ENCODE assay signal across 1 cellular context in the genomic region with DNA sequence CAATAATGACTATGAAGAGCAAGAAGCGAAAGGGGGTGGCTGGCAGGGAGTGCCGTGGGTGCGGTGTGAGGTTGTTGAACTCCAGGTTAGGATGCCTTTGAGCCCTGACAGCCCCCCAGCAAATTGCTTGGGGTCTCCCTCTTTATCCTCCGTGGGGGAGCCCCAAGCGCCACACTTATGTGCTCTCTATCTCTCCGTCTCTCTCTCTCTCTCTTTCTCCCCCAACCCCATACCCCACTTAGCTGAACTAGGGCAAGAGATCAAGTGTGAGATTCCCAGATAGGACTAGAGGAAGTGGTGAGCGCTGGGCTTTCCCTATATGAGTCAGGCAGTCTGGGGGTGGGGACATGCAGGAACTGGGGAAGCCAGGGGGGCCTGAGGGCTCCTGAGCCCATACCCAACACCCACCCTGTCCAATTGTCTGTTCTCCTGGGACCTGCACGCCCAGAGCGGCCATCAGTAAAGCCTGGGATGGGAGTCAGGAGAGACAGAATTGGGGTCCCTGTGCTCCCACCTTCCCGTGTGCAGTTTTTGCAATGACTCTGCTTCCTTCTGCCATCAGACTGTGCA.
TF ChIP-seq lines count a peak whose summit lies in the region.

No MANE protein-coding gene starts in this region.

TF ChIP-seq in K562, 482 proteins besides CTCF, POLR2A, EP300 and RAD21 (continued from another document and continues in another):
- no peak for TF ChIP-seq RERE (CRISPR knock-in tag; IDR thresholded peaks at IDR 0.05; ENCODE audit: borderline replicate concordance)
- no peak for TF ChIP-seq ZNF165 (CRISPR knock-in tag; IDR thresholded peaks at IDR 0.05; ENCODE audit: borderline replicate concordance)
- no peak for TF ChIP-seq TEAD4 (IDR thresholded peaks at IDR 0.05; ENCODE audit: low read length)
- TF ChIP-seq TEAD4 (CRISPR knock-in tag; IDR thresholded peaks at IDR 0.05; ENCODE audit: borderline replicate concordance), result no peak
- TF ChIP-seq ZNF41 (CRISPR knock-in tag; conservative IDR thresholded peaks at IDR 0.05), result 0 out of 2 replicates have a peak, but pooled peaks have one; percentile 18
- no peak for TF ChIP-seq ZNF347 (CRISPR knock-in tag; IDR thresholded peaks at IDR 0.05; ENCODE audit: low read depth)
- no peak for TF ChIP-seq NBN (IDR thresholded peaks at IDR 0.05; ENCODE audit: low read depth)
- TF ChIP-seq RBM17 (IDR thresholded peaks at IDR 0.05; ENCODE audit: borderline replicate concordance, low read depth, low read length), result no peak
- no peak for TF ChIP-seq ZNF589 (CRISPR knock-in tag; IDR thresholded peaks at IDR 0.05; ENCODE audit: low read depth)
- no peak for TF ChIP-seq ZNF77 (CRISPR knock-in tag; IDR thresholded peaks at IDR 0.05)
- peak; percentile 88 for TF ChIP-seq GATA2 (CRISPR knock-in tag; IDR thresholded peaks at IDR 0.05)
- TF ChIP-seq GTF2F1 (IDR thresholded peaks at IDR 0.05; ENCODE audit: low read depth, low read length), result no peak
- no peak for TF ChIP-seq PRMT5 (CRISPR knock-in tag; IDR thresholded peaks at IDR 0.05)
- TF ChIP-seq ZBTB7A (IDR thresholded peaks at IDR 0.05; ENCODE audit: borderline replicate concordance, control insufficient read depth, low read depth, low read length), result peak; percentile 91; the same call in 1 of the 2 replicates
- no peak for TF ChIP-seq ZNF253 (CRISPR knock-in tag; conservative IDR thresholded peaks at IDR 0.05)
- no peak for TF ChIP-seq ZNF12 (CRISPR knock-in tag; IDR thresholded peaks at IDR 0.05)
- TF ChIP-seq ZNF717 (CRISPR knock-in tag; IDR thresholded peaks at IDR 0.05), result no peak
- TF ChIP-seq CTBP1 (IDR thresholded peaks at IDR 0.05; ENCODE audit: borderline replicate concordance), result no peak
- TF ChIP-seq ZFP1 (CRISPR knock-in tag; IDR thresholded peaks at IDR 0.05), result no peak
- no peak for TF ChIP-seq ZNF3 (CRISPR knock-in tag; IDR thresholded peaks at IDR 0.05)
- TF ChIP-seq, protein P1, sequence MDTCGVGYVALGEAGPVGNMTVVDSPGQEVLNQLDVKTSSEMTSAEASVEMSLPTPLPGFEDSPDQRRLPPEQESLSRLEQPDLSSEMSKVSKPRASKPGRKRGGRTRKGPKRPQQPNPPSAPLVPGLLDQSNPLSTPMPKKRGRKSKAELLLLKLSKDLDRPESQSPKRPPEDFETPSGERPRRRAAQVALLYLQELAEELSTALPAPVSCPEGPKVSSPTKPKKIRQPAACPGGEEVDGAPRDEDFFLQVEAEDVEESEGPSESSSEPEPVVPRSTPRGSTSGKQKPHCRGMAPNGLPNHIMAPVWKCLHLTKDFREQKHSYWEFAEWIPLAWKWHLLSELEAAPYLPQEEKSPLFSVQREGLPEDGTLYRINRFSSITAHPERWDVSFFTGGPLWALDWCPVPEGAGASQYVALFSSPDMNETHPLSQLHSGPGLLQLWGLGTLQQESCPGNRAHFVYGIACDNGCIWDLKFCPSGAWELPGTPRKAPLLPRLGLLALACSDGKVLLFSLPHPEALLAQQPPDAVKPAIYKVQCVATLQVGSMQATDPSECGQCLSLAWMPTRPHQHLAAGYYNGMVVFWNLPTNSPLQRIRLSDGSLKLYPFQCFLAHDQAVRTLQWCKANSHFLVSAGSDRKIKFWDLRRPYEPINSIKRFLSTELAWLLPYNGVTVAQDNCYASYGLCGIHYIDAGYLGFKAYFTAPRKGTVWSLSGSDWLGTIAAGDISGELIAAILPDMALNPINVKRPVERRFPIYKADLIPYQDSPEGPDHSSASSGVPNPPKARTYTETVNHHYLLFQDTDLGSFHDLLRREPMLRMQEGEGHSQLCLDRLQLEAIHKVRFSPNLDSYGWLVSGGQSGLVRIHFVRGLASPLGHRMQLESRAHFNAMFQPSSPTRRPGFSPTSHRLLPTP (IDR thresholded peaks at IDR 0.05; ENCODE audit: borderline replicate concordance, extremely low read depth, insufficient read length), result no peak
- no peak for TF ChIP-seq EHMT2 (IDR thresholded peaks at IDR 0.05)
- TF ChIP-seq ZNF354B (CRISPR knock-in tag; IDR thresholded peaks at IDR 0.05), result no peak
- no peak for TF ChIP-seq TFAM (CRISPR knock-in tag; conservative IDR thresholded peaks at IDR 0.05)
- no peak for TF ChIP-seq ZNF551 (CRISPR knock-in tag; IDR thresholded peaks at IDR 0.05)
- TF ChIP-seq U2AF2 (optimal IDR thresholded peaks at IDR 0.05; ENCODE audit: low read depth, low read length), result no peak
- TF ChIP-seq NRF1 (conservative IDR thresholded peaks at IDR 0.05 in 1 of 2, IDR thresholded peaks at IDR 0.05 in 1 of 2), result no peak
- no peak for TF ChIP-seq ZNF561 (CRISPR knock-in tag; conservative IDR thresholded peaks at IDR 0.05)
- TF ChIP-seq DIDO1 (tag; IDR thresholded peaks at IDR 0.05; ENCODE audit: low read depth), result no peak
- no peak for TF ChIP-seq ZBTB8A (IDR thresholded peaks at IDR 0.05; ENCODE audit: partially characterized antibody)
- peak; percentile 72; the same call in 1 of the 2 replicates for TF ChIP-seq MTA1 (IDR thresholded peaks at IDR 0.05; ENCODE audit: borderline replicate concordance)
- no peak for TF ChIP-seq FOXJ2 (tag; IDR thresholded peaks at IDR 0.05)
- no peak for TF ChIP-seq IFI16 (CRISPR knock-in tag; IDR thresholded peaks at IDR 0.05)
- no peak for TF ChIP-seq XRCC3 (IDR thresholded peaks at IDR 0.05)
- TF ChIP-seq ESRRA (IDR thresholded peaks at IDR 0.05; ENCODE audit: borderline replicate concordance, low read depth), result peak; percentile 72
- TF ChIP-seq LEF1 (IDR thresholded peaks at IDR 0.05), result peak; percentile 54; the same call in 1 of the 2 replicates
- peak; percentile 89 for TF ChIP-seq ARID1B (IDR thresholded peaks at IDR 0.05)
- no peak for TF ChIP-seq NCOA1 (IDR thresholded peaks at IDR 0.05; ENCODE audit: low read depth)
- no peak for TF ChIP-seq HMGXB4 (CRISPR knock-in tag; IDR thresholded peaks at IDR 0.05)
- TF ChIP-seq CEBPG (CRISPR knock-in tag; IDR thresholded peaks at IDR 0.05), result no peak
- TF ChIP-seq CEBPG (tag; conservative IDR thresholded peaks at IDR 0.05 in 1 of 2, IDR thresholded peaks at IDR 0.05 in 1 of 2), result no peak
- TF ChIP-seq FOS (IDR thresholded peaks at IDR 0.05; ENCODE audit: extremely low read depth, insufficient read length), result peak; percentile 25
- no peak for TF ChIP-seq FOXA1 (IDR thresholded peaks at IDR 0.05; ENCODE audit: borderline replicate concordance)
- no peak for TF ChIP-seq HOXB6 (CRISPR knock-in tag; IDR thresholded peaks at IDR 0.05; ENCODE audit: borderline replicate concordance)
- peak; percentile 95 for TF ChIP-seq SPI1 (IDR thresholded peaks at IDR 0.05; ENCODE audit: borderline replicate concordance, low read depth, low read length)
- TF ChIP-seq MITF (IDR thresholded peaks at IDR 0.05), result no peak; the same call in 1 of the 2 replicates
- TF ChIP-seq ATF2 (CRISPR knock-in tag; IDR thresholded peaks at IDR 0.05), result no peak
- TF ChIP-seq SNAPC5 (CRISPR knock-in tag; IDR thresholded peaks at IDR 0.05), result no peak
- TF ChIP-seq GATAD2A (IDR thresholded peaks at IDR 0.05), result peak; percentile 89
- no peak for TF ChIP-seq FOXJ3 (CRISPR knock-in tag; IDR thresholded peaks at IDR 0.05)
- no peak for TF ChIP-seq DMBX1 (CRISPR knock-in tag; IDR thresholded peaks at IDR 0.05; ENCODE audit: borderline replicate concordance)
- no peak for TF ChIP-seq POLR2AphosphoS5 (IDR thresholded peaks at IDR 0.05; ENCODE audit: control insufficient read depth, insufficient read depth, low read depth, low read length)
- TF ChIP-seq TAF15 (IDR thresholded peaks at IDR 0.05; ENCODE audit: low read depth, low read length), result no peak
- TF ChIP-seq E2F4 (CRISPR knock-in tag; IDR thresholded peaks at IDR 0.05; ENCODE audit: low read depth), result no peak
- no peak for TF ChIP-seq FOXA3 (CRISPR knock-in tag; conservative IDR thresholded peaks at IDR 0.05 in 1 of 2, IDR thresholded peaks at IDR 0.05 in 1 of 2)
- no peak for TF ChIP-seq KHSRP (IDR thresholded peaks at IDR 0.05)
- no peak for TF ChIP-seq ZNF124 (CRISPR knock-in tag; IDR thresholded peaks at IDR 0.05)
- no peak for TF ChIP-seq SMAD2 (IDR thresholded peaks at IDR 0.05; ENCODE audit: low read depth, low read length)
- no peak for TF ChIP-seq ZNF445 (CRISPR knock-in tag; IDR thresholded peaks at IDR 0.05; ENCODE audit: low read depth)
